ENCODE assay signal across 9 cellular contexts in genomic region chr17:43333438-43333943, GRCh38.
DNase-seq lines count a peak whose midpoint lies in the region; ATAC-seq and TF ChIP-seq lines count a peak whose summit lies in the region.
"Had no signal": no experiment of that assay in that cellular context is flagged by ENCODE, and none has a peak within 500 bp of the region (broad histone marks: within the 10 kb centered on the region; RNA-seq: fewer than 3 reads in every experiment).

No MANE protein-coding gene starts in this region.

- 69 to 81% (median 76%) methylated on average over 12 of the region's 12 CpGs for WGBS in psoas muscle, 3 donors

- in situ Hi-C loops in GM13977 (cut with MboI; ENCODE audit: low pct_unique_long_range_greater_than_20kb, low sequenced_read_pairs, unreplicated experiment), result no loop called here

- H3K27me3 Mint-ChIP-seq in Caco-2 (ENCODE audit: insufficient read depth, unreplicated experiment), result no peaks in the 10 kb centered on the region
- peaks cover 9% of the 10 kb centered on the region for H3K27me3 Mint-ChIP-seq in activated naive CD8-positive, alpha-beta T cell treated with anti-CD3 and anti-CD28 coated beads, Interleukin-2, amount 10 ng/mL, durations not matched to agents 7 days and 5 days

- peaks cover 19% of the 10 kb centered on the region for H3K36me3 Mint-ChIP-seq in Caco-2 (ENCODE audit: insufficient read depth, unreplicated experiment)
- no peaks in the 10 kb centered on the region for H3K36me3 Mint-ChIP-seq in activated naive CD8-positive, alpha-beta T cell treated with anti-CD3 and anti-CD28 coated beads, Interleukin-2, amount 10 ng/mL, durations not matched to agents 7 days and 5 days

- peak overlapping the region; percentile 27 for H3K4me3 Mint-ChIP-seq in Caco-2 (ENCODE audit: unreplicated experiment)
- H3K4me3 Mint-ChIP-seq in activated naive CD8-positive, alpha-beta T cell treated with anti-CD3 and anti-CD28 coated beads, Interleukin-2, amount 10 ng/mL, durations not matched to agents 7 days and 5 days, result no peak overlapping the region

- peak overlapping the region; percentile 40 for H3K27ac ChIP-seq in KOPT-K1 (ENCODE audit: low read depth, low read length, poor library complexity, severe bottlenecking)
- peak overlapping the region; percentile 52 for H3K27ac ChIP-seq in psoas muscle

- H3K9me3 ChIP-seq in Caco-2 (no peaks in the 10 kb centered on the region), KOPT-K1 (ENCODE audit: insufficient read depth, low read length, poor library complexity, severe bottlenecking) (peaks cover 7% of the 10 kb centered on the region), psoas muscle (no peaks in the 10 kb centered on the region)
- H3K9me3 ChIP-seq: uterus had no signal

- POLR2A ChIA-PET in Caco-2 (lab: Charles Lee), result interaction anchor here (3.0 kb wide), 1 partner anchor 28 kb away, joined by 15 read pairs; no protein-coding TSS in a partner anchor
- POLR2A ChIA-PET in activated naive CD8-positive, alpha-beta T cell treated with anti-CD3 and anti-CD28 coated beads, Interleukin-2, amount 10 ng/mL, durations not matched to agents 7 days and 5 days (lab: Charles Lee), result interaction anchor here (0.9 to 6.2 kb wide), 5 partner anchors 18 to 150 kb away, joined by 3 to 37 read pairs (median 11); partner anchors contain the start of gene DHX8

- H3K27me3 ChIP-seq in Caco-2 (replicated peaks; ENCODE audit: control insufficient read depth, insufficient read depth, low read length), result no peaks in the 10 kb centered on the region
- no peaks in the 10 kb centered on the region for H3K27me3 ChIP-seq in psoas muscle (ENCODE audit: insufficient read depth in 3 of 3, low read length in 2 of 3)
- H3K27me3 ChIP-seq: uterus had no signal

- TF ChIP-seq CTCF in Caco-2 (IDR thresholded peaks at IDR 0.05; ENCODE audit: insufficient read depth in 1 of 2, low read depth in 1 of 2, low read length in 1 of 2, severe bottlenecking in 1 of 2, unreplicated experiment in 1 of 2) (no peak), psoas muscle (IDR thresholded peaks at IDR 0.05) (no peak), GM13977 (IDR thresholded peaks at IDR 0.05; ENCODE audit: extremely low read depth, insufficient read depth, missing control alignments) (no peak)

- H3K4me1 Mint-ChIP-seq in Caco-2 (ENCODE audit: low read depth, unreplicated experiment), result peaks cover 48% of the 10 kb centered on the region
- H3K4me1 Mint-ChIP-seq in activated naive CD8-positive, alpha-beta T cell treated with anti-CD3 and anti-CD28 coated beads, Interleukin-2, amount 10 ng/mL, durations not matched to agents 7 days and 5 days, result peaks cover 8% of the 10 kb centered on the region

- H3K4me3 ChIP-seq in Caco-2 (ENCODE audit: low read depth, low read length), result no peak overlapping the region
- peak overlapping the region; percentile 39 for H3K4me3 ChIP-seq in psoas muscle
- H3K4me3 ChIP-seq: uterus had no signal

- H3K9me3 Mint-ChIP-seq in Caco-2 (ENCODE audit: unreplicated experiment), result no peaks in the 10 kb centered on the region
- H3K9me3 Mint-ChIP-seq in activated naive CD8-positive, alpha-beta T cell treated with anti-CD3 and anti-CD28 coated beads, Interleukin-2, amount 10 ng/mL, durations not matched to agents 7 days and 5 days, result no peaks in the 10 kb centered on the region

- H3K4me1 ChIP-seq in Caco-2 (peaks cover 46% of the 10 kb centered on the region), psoas muscle (peaks cover 8% of the 10 kb centered on the region)
- H3K4me1 ChIP-seq: uterus had no signal

- no TSS peak for BruUV-seq in Caco-2 (replicated peaks; lab: Mats Ljungman, UMichigan)

- peak overlapping the region; percentile 43 for H3K27ac Mint-ChIP-seq in Caco-2 (ENCODE audit: unreplicated experiment)
- H3K27ac Mint-ChIP-seq in activated naive CD8-positive, alpha-beta T cell treated with anti-CD3 and anti-CD28 coated beads, Interleukin-2, amount 10 ng/mL, durations not matched to agents 7 days and 5 days, result peak overlapping the region; percentile 42

- intact Hi-C loops in Caco-2 (cut with micrococcal nuclease; ENCODE audit: unreplicated experiment) (no loop called here), psoas muscle (cut with DNase I) (no loop called here)

- no peak for ATAC-seq in activated naive CD8-positive, alpha-beta T cell treated with anti-CD3 and anti-CD28 coated beads, Interleukin-2, amount 10 ng/mL, durations not matched to agents 7 days and 5 days (ENCODE audit: low read depth)
- peak; percentile 34 to 66 (median 47) for ATAC-seq in psoas muscle
- no peak for ATAC-seq in GM21515 (IDR thresholded peaks at IDR 0.05; ENCODE audit: unreplicated experiment)
- no peak for ATAC-seq in GM18867 (IDR thresholded peaks at IDR 0.05; ENCODE audit: unreplicated experiment)

- CTCF ChIA-PET in Caco-2 (lab: Charles Lee), result interaction anchor here (1.1 kb wide), 1 partner anchor 150 kb away, joined by 4 read pairs; the partner anchor contains the start of gene DHX8

- DNase-seq in Caco-2 (no peak), psoas muscle (no peak), NCI-H1092 treated with DMSO at 0.1 percent for 48 hours (lab: John Stamatoyannopoulos, UW) (no peak), GM13977 (ENCODE audit: low spot score) (no peak)
- DNase-seq in activated naive CD8-positive, alpha-beta T cell treated with anti-CD3 and anti-CD28 coated beads, Interleukin-2, amount 10 ng/mL, durations not matched to agents 7 days and 5 days, result no peak

- H3K36me3 ChIP-seq in Caco-2 (ENCODE audit: control insufficient read depth, insufficient read depth, low read length) (no peaks in the 10 kb centered on the region), KOPT-K1 (ENCODE audit: insufficient read depth, low read length) (no peaks in the 10 kb centered on the region), psoas muscle (ENCODE audit: insufficient read depth in 1 of 2, low read depth in 1 of 2) (no peaks in the 10 kb centered on the region)
- H3K36me3 ChIP-seq: uterus had no signal

Comparison
In these comparisons a context has a peak if more than half of its experiments do, and no peak if none do; other contexts are left out.
1. ATAC-seq: peak in psoas muscle (4 of 4); none in activated naive CD8-positive, alpha-beta T cell treated with anti-CD3 and anti-CD28 coated beads, Interleukin-2, amount 10 ng/mL, durations not matched to agents 7 days and 5 days (single experiment), GM21515 (single experiment) and GM18867 (single experiment).